1 cellular context compared by ENCODE assay signal in genomic region chr3:26628915-26629314, GRCh38.
A peak's percentile ranks its signal among the peaks of the same experiment; 100 is the strongest.
TF ChIP-seq lines count a peak whose summit lies in the region.

No MANE protein-coding gene starts in this region.

TF ChIP-seq in HepG2, 621 proteins besides CTCF, POLR2A, EP300 and RAD21 (continued from another document):
- peak; percentile 95 for TF ChIP-seq HNRNPK (IDR thresholded peaks at IDR 0.05; ENCODE audit: low read depth, low read length, poor library complexity, severe bottlenecking)
- TF ChIP-seq, protein P1, sequence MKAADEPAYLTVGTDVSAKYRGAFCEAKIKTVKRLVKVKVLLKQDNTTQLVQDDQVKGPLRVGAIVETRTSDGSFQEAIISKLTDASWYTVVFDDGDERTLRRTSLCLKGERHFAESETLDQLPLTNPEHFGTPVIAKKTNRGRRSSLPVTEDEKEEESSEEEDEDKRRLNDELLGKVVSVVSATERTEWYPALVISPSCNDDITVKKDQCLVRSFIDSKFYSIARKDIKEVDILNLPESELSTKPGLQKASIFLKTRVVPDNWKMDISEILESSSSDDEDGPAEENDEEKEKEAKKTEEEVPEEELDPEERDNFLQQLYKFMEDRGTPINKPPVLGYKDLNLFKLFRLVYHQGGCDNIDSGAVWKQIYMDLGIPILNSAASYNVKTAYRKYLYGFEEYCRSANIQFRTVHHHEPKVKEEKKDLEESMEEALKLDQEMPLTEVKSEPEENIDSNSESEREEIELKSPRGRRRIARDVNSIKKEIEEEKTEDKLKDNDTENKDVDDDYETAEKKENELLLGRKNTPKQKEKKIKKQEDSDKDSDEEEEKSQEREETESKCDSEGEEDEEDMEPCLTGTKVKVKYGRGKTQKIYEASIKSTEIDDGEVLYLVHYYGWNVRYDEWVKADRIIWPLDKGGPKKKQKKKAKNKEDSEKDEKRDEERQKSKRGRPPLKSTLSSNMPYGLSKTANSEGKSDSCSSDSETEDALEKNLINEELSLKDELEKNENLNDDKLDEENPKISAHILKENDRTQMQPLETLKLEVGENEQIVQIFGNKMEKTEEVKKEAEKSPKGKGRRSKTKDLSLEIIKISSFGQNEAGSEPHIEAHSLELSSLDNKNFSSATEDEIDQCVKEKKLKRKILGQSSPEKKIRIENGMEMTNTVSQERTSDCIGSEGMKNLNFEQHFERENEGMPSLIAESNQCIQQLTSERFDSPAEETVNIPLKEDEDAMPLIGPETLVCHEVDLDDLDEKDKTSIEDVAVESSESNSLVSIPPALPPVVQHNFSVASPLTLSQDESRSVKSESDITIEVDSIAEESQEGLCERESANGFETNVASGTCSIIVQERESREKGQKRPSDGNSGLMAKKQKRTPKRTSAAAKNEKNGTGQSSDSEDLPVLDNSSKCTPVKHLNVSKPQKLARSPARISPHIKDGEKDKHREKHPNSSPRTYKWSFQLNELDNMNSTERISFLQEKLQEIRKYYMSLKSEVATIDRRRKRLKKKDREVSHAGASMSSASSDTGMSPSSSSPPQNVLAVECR (CRISPR knock-in tag; IDR thresholded peaks at IDR 0.05; ENCODE audit: borderline replicate concordance): no peak
- no peak for TF ChIP-seq NR3C1 (CRISPR knock-in tag; IDR thresholded peaks at IDR 0.05)
